ENCODE assay signal across 11 cellular contexts in the genomic region with DNA sequence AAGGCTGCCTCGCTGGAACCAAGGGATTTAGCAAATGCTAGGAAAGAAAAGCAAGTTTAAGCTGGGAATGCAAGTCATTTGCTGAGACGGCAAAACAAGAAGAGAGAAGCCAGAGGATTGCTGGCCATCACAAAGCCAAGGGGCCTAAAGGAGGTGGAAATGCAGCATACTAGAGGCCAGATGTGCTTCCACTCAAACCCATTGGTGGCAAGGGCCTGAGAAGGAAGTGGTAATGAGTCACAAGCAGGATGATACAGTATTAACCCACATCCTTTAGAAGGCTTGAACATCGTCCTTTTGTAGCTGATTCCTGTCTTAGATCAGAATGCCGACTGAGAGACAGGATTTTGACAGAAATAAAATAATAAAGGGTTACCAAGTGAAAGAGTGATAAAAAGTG.
DNase-seq lines count a peak whose midpoint lies in the region; ATAC-seq, FAIRE-seq and TF ChIP-seq lines count a peak whose summit lies in the region.
"Had no signal": no experiment of that assay in that cellular context is flagged by ENCODE, and none has a peak within 500 bp of the region (broad histone marks: within the 10 kb centered on the region; RNA-seq: fewer than 3 reads in every experiment).

No MANE protein-coding gene starts in this region.

- no peaks in the 10 kb centered on the region for H3K9me3 Mint-ChIP-seq in activated T-cell treated with anti-CD3 and anti-CD28 coated beads, Interleukin-2, amount 50 U/mL, for 72 hours
- H3K9me3 Mint-ChIP-seq in stimulated activated naive CD8-positive, alpha-beta T cell treated with anti-CD3 and anti-CD28 coated beads, Interleukin-15, Interleukin-2, amounts not matched to agents 100 ng/mL and 50 ng/mL, for 24 hours: no peaks in the 10 kb centered on the region

- H3K27ac Mint-ChIP-seq in activated T-cell treated with anti-CD3 and anti-CD28 coated beads, Interleukin-2, amount 50 U/mL, for 72 hours: peak overlapping the region; percentile 65
- peak overlapping the region; percentile 41 for H3K27ac Mint-ChIP-seq in stimulated activated naive CD8-positive, alpha-beta T cell treated with anti-CD3 and anti-CD28 coated beads, Interleukin-15, Interleukin-2, amounts not matched to agents 100 ng/mL and 50 ng/mL, for 24 hours

- H3K9ac ChIP-seq in GM12878 (ENCODE audit: control insufficient read depth, insufficient read depth, low read length): no peak overlapping the region

- H3K27me3 ChIP-seq in GM12878 (replicated peaks in 1 of 2; ENCODE audit: control insufficient read depth in 2 of 2, insufficient read depth in 2 of 2, low read length in 1 of 2): no peaks in the 10 kb centered on the region
- H3K27me3 ChIP-seq: cardiac muscle cell had no signal

- RAD21 ChIA-PET in GM12878 (lab: Charles Lee; ENCODE audit: unreplicated experiment): no interaction called here

- POLR2A ChIA-PET in GM12878 (lab: Charles Lee): no interaction called here

- no peak for FAIRE-seq in GM12878 (lab: Jason Lieb, UNC)

- H3K36me3 Mint-ChIP-seq in activated T-cell treated with anti-CD3 and anti-CD28 coated beads, Interleukin-2, amount 50 U/mL, for 72 hours (ENCODE audit: insufficient read depth in 2 of 2): no peaks in the 10 kb centered on the region
- no peaks in the 10 kb centered on the region for H3K36me3 Mint-ChIP-seq in stimulated activated naive CD8-positive, alpha-beta T cell treated with anti-CD3 and anti-CD28 coated beads, Interleukin-15, Interleukin-2, amounts not matched to agents 100 ng/mL and 50 ng/mL, for 24 hours (ENCODE audit: low read depth)

- WGBS in GM12878 (ENCODE audit: insufficient coverage, insufficient replicate concordance, low lambda C conversion rate, missing lambda C conversion rate): 40% methylated on average over 4 of the region's 4 CpGs

- ATAC-seq in activated T-cell treated with anti-CD3 and anti-CD28 coated beads, Interleukin-2, amount 50 U/mL, for 72 hours (replicated peaks in 1 of 2): peak; percentile 92 to 94
- peak; percentile 80 for ATAC-seq in GM12878
- ATAC-seq in left ventricle myocardium superior: no peak

- intact Hi-C loops in GM12878 (cut with micrococcal nuclease; ENCODE audit: unreplicated experiment): no loop called here
- intact Hi-C loops in left ventricle myocardium superior (cut with micrococcal nuclease): no loop called here

- no TSS peak for BruUV-seq in GM12878 (replicated peaks; lab: Mats Ljungman, UMichigan)

- H3K4me2 ChIP-seq in GM12878 (ENCODE audit: control insufficient read depth, insufficient read depth): no peak overlapping the region

- H3K4me1 ChIP-seq in GM12878 (ENCODE audit: control insufficient read depth, insufficient read depth, low read length): no peaks in the 10 kb centered on the region
- H3K4me1 ChIP-seq: prostate gland had no signal

- TF ChIP-seq POLR2A in GM12878 (IDR thresholded peaks at IDR 0.05; ENCODE audit: low read depth, low read length): no peak

- H3K4me3 Mint-ChIP-seq in activated T-cell treated with anti-CD3 and anti-CD28 coated beads, Interleukin-2, amount 50 U/mL, for 72 hours: peak overlapping the region in 1 of 2 donors; percentile 68
- no peak overlapping the region for H3K4me3 Mint-ChIP-seq in stimulated activated naive CD8-positive, alpha-beta T cell treated with anti-CD3 and anti-CD28 coated beads, Interleukin-15, Interleukin-2, amounts not matched to agents 100 ng/mL and 50 ng/mL, for 24 hours

- no peak for TF ChIP-seq EP300 in GM12878 (IDR thresholded peaks at IDR 0.05; ENCODE audit: borderline replicate concordance in 1 of 2, control insufficient read depth in 1 of 2, low read depth in 2 of 2, low read length in 2 of 2)

- H2AFZ ChIP-seq in GM12878 (ENCODE audit: control insufficient read depth, low read depth, low read length): no peak overlapping the region

- no peaks in the 10 kb centered on the region for H3K36me3 ChIP-seq in GM12878 (ENCODE audit: control insufficient read depth in 2 of 2, insufficient read depth in 2 of 2, low read length in 1 of 2)
- H3K36me3 ChIP-seq: cardiac muscle cell, prostate gland had no signal

- SMC1A ChIA-PET in GM12878 (lab: Charles Lee; ENCODE audit: uncharacterized antibody, unreplicated experiment): interaction anchor here (0.7 to 1.2 kb wide), 4 partner anchors 10 to 234 kb away, joined by 3 to 4 read pairs (median 3); no protein-coding TSS in a partner anchor

- no peak for TF ChIP-seq CTCF in GM12878 (IDR thresholded peaks at IDR 0.05 in 2 of 3, conservative IDR thresholded peaks at IDR 0.05 in 1 of 3; ENCODE audit: control insufficient read depth in 2 of 3, extremely low read depth in 1 of 3, insufficient read depth in 1 of 3, low read depth in 3 of 3, low read length in 3 of 3)

- peak; percentile 17 to 22 for DNase-seq in activated T-cell treated with anti-CD3 and anti-CD28 coated beads, Interleukin-2, amount 50 U/mL, for 72 hours
- DNase-seq in activated T-cell treated with anti-CD3 and anti-CD28 coated beads for 4 hours: no peak
- DNase-seq in HT1080 (ENCODE audit: low read depth): peak; percentile 96
- DNase-seq in GM12878 (ENCODE audit: low read depth, low spot score): no peak
- DNase-seq in left ventricle myocardium superior: no peak
- DNase-seq in NCI-H345 (lab: John Stamatoyannopoulos, UW): no peak
- no peak for DNase-seq in GM19238 (ENCODE audit: insufficient read length, low spot score)
- DNase-seq: NCI-H1105 treated with DMSO at 0.1 percent for 48 hours had no signal

- CTCF ChIA-PET in GM12878 (lab: Yijun Ruan, JAX): interaction anchor here (0.6 to 8.3 kb wide), 2 partner anchors 196 to 237 kb away, joined by 5 to 117 read pairs; no protein-coding TSS in a partner anchor

- no peaks in the 10 kb centered on the region for H3K9me3 ChIP-seq in GM12878 (replicated peaks; ENCODE audit: control insufficient read depth, insufficient read depth, low read length)
- H3K9me3 ChIP-seq: prostate gland had no signal

- no peak overlapping the region for H3K4me3 ChIP-seq in GM12878
- H3K4me3 ChIP-seq: cardiac muscle cell, prostate gland had no signal

- H3K27ac ChIP-seq in GM12878 (ENCODE audit: control insufficient read depth, insufficient read depth): no peak overlapping the region
- H3K27ac ChIP-seq: cardiac muscle cell, prostate gland had no signal

- TF ChIP-seq RAD21 in GM12878 (IDR thresholded peaks at IDR 0.05; ENCODE audit: insufficient read depth, low read depth, low read length): no peak

- no peaks in the 10 kb centered on the region for H4K20me1 ChIP-seq in GM12878 (ENCODE audit: control insufficient read depth, insufficient read depth)

- H3K27me3 Mint-ChIP-seq in activated T-cell treated with anti-CD3 and anti-CD28 coated beads, Interleukin-2, amount 50 U/mL, for 72 hours (ENCODE audit: low read depth): peaks cover 9% of the 10 kb centered on the region
- H3K27me3 Mint-ChIP-seq in stimulated activated naive CD8-positive, alpha-beta T cell treated with anti-CD3 and anti-CD28 coated beads, Interleukin-15, Interleukin-2, amounts not matched to agents 100 ng/mL and 50 ng/mL, for 24 hours: peaks cover 3% of the 10 kb centered on the region

- in situ Hi-C loops in GM12878 (cut with MboI): no loop called here

- no peaks in the 10 kb centered on the region for H3K79me2 ChIP-seq in GM12878 (ENCODE audit: control insufficient read depth, insufficient read depth, low read length)

- H3K4me1 Mint-ChIP-seq in activated T-cell treated with anti-CD3 and anti-CD28 coated beads, Interleukin-2, amount 50 U/mL, for 72 hours (ENCODE audit: low read depth): peaks cover 17% of the 10 kb centered on the region
- peaks cover 21% of the 10 kb centered on the region for H3K4me1 Mint-ChIP-seq in stimulated activated naive CD8-positive, alpha-beta T cell treated with anti-CD3 and anti-CD28 coated beads, Interleukin-15, Interleukin-2, amounts not matched to agents 100 ng/mL and 50 ng/mL, for 24 hours (ENCODE audit: low read depth)

TF ChIP-seq in GM12878, 131 proteins besides CTCF, POLR2A, EP300 and RAD21:
- TF ChIP-seq HCFC1 (IDR thresholded peaks at IDR 0.05; ENCODE audit: low read length): no peak
- no peak for TF ChIP-seq CREM (IDR thresholded peaks at IDR 0.05; ENCODE audit: low read depth)

Comparison
In these comparisons a context has a peak if more than half of its experiments do, and no peak if none do; other contexts are left out.
1. DNase-seq: peak in activated T-cell treated with anti-CD3 and anti-CD28 coated beads, Interleukin-2, amount 50 U/mL, for 72 hours (2 of 2) and HT1080 (single experiment); none in activated T-cell treated with anti-CD3 and anti-CD28 coated beads for 4 hours (single experiment), GM12878 (single experiment), left ventricle myocardium superior (single experiment), NCI-H345 (single experiment) and GM19238 (single experiment).